Comparison of ENCODE assay signal across 16 cellular contexts in genomic region chr2:1550076-1550475, GRCh38.
"Had no signal": no experiment of that assay in that cellular context is flagged by ENCODE, and none has a peak within 500 bp of the region (broad histone marks: within the 10 kb centered on the region; RNA-seq: fewer than 3 reads in every experiment).

No MANE protein-coding gene starts in this region.

- DNase-seq: brain microvascular endothelial cell, foreskin melanocyte had no signal

- H3K36me3 ChIP-seq: brain microvascular endothelial cell, left lung, prostate gland, upper lobe of right lung had no signal

- H3K9me3 ChIP-seq: left lung, prostate gland, testis, upper lobe of right lung had no signal

- H3K4me1 Mint-ChIP-seq: central memory CD8-positive, alpha-beta T cell had no signal

- H3K27me3 ChIP-seq: brain microvascular endothelial cell, testis, upper lobe of right lung had no signal

- H3K27ac Mint-ChIP-seq: activated CD4-positive, alpha-beta T cell treated with anti-CD3 and anti-CD28 coated beads for 36 hours; memory B cell; T-helper 2 cell treated with Interferon-gamma antibody and Interleukin-4, amounts not matched to agents 5 μg/mL and 100 μg/mL, for 36 hours; WTC11 had no signal

- H3K9me3 Mint-ChIP-seq: central memory CD8-positive, alpha-beta T cell; memory B cell; neural crest cell; T-helper 2 cell treated with Interferon-gamma antibody and Interleukin-4, amounts not matched to agents 5 μg/mL and 100 μg/mL, for 36 hours; WTC11 had no signal

- H3K27ac ChIP-seq: brain microvascular endothelial cell, coronary artery, left lung, prostate gland, skin epidermis, testis, upper lobe of right lung had no signal

- H3K4me3 ChIP-seq: left lung, prostate gland, skin epidermis, testis, upper lobe of right lung had no signal

- H3K36me3 Mint-ChIP-seq: memory B cell, WTC11 had no signal

- H3K4me1 ChIP-seq: prostate gland, testis had no signal

- FAIRE-seq: keratinocyte, TTC549 had no signal

- H3K4me3 Mint-ChIP-seq: activated CD4-positive, alpha-beta T cell treated with anti-CD3 and anti-CD28 coated beads for 36 hours; central memory CD8-positive, alpha-beta T cell; memory B cell; neural crest cell; T-helper 2 cell treated with Interferon-gamma antibody and Interleukin-4, amounts not matched to agents 5 μg/mL and 100 μg/mL, for 36 hours; WTC11 had no signal
